Comparison of ENCODE assay signal across 1 cellular context in the genomic region with DNA sequence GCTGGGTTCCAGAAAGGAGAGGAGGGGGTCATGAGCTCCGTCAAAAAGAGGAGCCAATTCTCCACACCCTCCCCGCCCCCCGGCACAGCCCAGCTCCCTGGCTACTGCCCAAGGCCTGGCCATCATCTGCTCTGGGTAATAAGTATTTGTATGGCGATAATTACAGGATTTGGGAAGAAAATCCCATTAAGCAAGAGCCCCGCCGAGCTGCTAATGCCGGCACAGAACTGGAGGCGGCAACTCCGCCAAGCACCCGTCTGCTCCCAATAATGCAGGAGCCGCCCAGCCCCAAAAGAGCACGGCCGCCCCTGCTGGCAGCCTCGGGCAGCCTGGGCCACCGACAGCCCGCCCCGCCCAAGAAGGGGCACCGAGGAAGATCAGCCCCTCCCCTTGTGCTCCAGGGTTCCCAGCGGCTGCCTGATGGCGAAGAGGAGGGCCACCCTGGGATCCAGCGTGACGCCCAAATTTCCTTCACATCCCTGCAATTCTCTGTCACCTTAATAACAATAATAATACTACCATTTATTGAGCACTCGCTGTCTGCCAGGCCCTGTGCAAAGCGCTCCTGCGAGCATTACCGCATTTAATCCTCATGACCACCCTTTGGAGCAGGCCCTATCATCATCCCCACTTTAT.
TF ChIP-seq lines count a peak whose summit lies in the region.

No MANE protein-coding gene starts in this region.

TF ChIP-seq in SK-N-SH treated with all-trans-retinoic acid at 6 μM for 48 hours, 23 proteins besides CTCF, POLR2A, EP300 and RAD21 (continued from another document):
- TF ChIP-seq PPARA (CRISPR knock-in tag; IDR thresholded peaks at IDR 0.05; ENCODE audit: borderline replicate concordance), result no peak
- TF ChIP-seq ESRRG (CRISPR knock-in tag; IDR thresholded peaks at IDR 0.05), result no peak
- TF ChIP-seq, protein P1, sequence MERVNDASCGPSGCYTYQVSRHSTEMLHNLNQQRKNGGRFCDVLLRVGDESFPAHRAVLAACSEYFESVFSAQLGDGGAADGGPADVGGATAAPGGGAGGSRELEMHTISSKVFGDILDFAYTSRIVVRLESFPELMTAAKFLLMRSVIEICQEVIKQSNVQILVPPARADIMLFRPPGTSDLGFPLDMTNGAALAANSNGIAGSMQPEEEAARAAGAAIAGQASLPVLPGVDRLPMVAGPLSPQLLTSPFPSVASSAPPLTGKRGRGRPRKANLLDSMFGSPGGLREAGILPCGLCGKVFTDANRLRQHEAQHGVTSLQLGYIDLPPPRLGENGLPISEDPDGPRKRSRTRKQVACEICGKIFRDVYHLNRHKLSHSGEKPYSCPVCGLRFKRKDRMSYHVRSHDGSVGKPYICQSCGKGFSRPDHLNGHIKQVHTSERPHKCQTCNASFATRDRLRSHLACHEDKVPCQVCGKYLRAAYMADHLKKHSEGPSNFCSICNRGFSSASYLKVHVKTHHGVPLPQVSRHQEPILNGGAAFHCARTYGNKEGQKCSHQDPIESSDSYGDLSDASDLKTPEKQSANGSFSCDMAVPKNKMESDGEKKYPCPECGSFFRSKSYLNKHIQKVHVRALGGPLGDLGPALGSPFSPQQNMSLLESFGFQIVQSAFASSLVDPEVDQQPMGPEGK (CRISPR knock-in tag; IDR thresholded peaks at IDR 0.05; ENCODE audit: borderline replicate concordance), result no peak
- TF ChIP-seq SNAI2 (CRISPR knock-in tag; IDR thresholded peaks at IDR 0.05), result no peak
- TF ChIP-seq ARNTL (CRISPR knock-in tag; IDR thresholded peaks at IDR 0.05; ENCODE audit: borderline replicate concordance, low read depth), result no peak
- no peak for TF ChIP-seq OSR1 (CRISPR knock-in tag; IDR thresholded peaks at IDR 0.05)
- no peak for TF ChIP-seq BACH2 (CRISPR knock-in tag; IDR thresholded peaks at IDR 0.05; ENCODE audit: borderline replicate concordance)
